14 cellular contexts compared by ENCODE assay signal in the genomic region with DNA sequence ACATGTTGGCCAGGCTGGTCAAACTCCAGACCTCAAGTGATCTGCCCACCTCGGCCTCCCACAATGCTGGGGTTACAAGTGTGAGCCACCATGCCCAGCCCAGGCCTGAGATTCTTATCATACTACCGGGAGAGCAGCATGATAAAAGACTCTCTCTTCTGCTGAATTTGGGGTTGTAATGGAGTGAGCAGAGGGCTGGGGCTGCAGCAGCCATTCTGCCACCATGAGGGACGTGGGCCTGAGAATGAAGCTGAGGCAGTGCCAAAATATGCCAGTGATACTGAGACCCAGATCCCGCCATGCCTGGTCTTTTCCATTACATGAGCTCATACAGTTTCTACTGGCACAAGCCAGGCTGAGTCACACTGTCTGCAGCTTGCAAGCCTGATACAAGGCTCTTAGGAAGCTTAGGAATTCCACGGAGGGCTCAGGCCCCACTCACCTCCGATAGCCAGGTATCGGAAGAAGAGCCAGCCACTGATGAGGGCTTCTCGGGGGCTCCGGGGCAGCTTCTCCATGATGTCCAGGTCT. TPM values are rescaled to one million over a fixed set of nuclear protein-coding genes. Genes with fewer than 3 reads are reported as not detected.
DNase-seq lines count a peak whose midpoint lies in the region; ATAC-seq and TF ChIP-seq lines count a peak whose summit lies in the region.
"Had no signal": no experiment of that assay in that cellular context is flagged by ENCODE, and none has a peak within 500 bp of the region (broad histone marks: within the 10 kb centered on the region; RNA-seq: fewer than 3 reads in every experiment).

No MANE protein-coding gene starts in this region.

- ATAC-seq in PC-3 (peak; percentile 60), HG02623 (IDR thresholded peaks at IDR 0.05; ENCODE audit: unreplicated experiment) (no peak), GM19455 (IDR thresholded peaks at IDR 0.05; ENCODE audit: unreplicated experiment) (no peak)
- ATAC-seq in effector memory CD8-positive, alpha-beta T cell (replicated peaks): no peak

- TF ChIP-seq CTCF in PC-3 (conservative IDR thresholded peaks at IDR 0.05; ENCODE audit: low read depth, low read length): no peak

- H2AFZ ChIP-seq in PC-3 (ENCODE audit: low read length): no peak overlapping the region

- H3K9me3 ChIP-seq in PC-3 (ENCODE audit: low read length): no peaks in the 10 kb centered on the region
- H3K9me3 ChIP-seq: heart right ventricle had no signal

- no peak overlapping the region for H3K9ac ChIP-seq in PC-3 (ENCODE audit: low read length)

- H3K27ac ChIP-seq in PC-3 (ENCODE audit: low read length): no peak overlapping the region
- H3K27ac ChIP-seq: heart right ventricle had no signal

- POLR2A ChIA-PET in PC-3 (lab: Charles Lee; ENCODE audit: unreplicated experiment): interaction anchor here (0.6 kb wide), 1 partner anchor 932 kb away, joined by 8 read pairs; no protein-coding TSS in a partner anchor

- H3K36me3 ChIP-seq in PC-3 (ENCODE audit: low read depth, low read length): no peaks in the 10 kb centered on the region

- no TSS peak for BruUV-seq in PC-3 (replicated peaks; lab: Mats Ljungman, UMichigan)

- H3K4me3 ChIP-seq in PC-3 (ENCODE audit: low read length): no peak overlapping the region
- H3K4me3 ChIP-seq: heart right ventricle had no signal

- CTCF ChIA-PET in PC-3 (lab: Charles Lee): no interaction called here

- no peaks in the 10 kb centered on the region for H3K79me2 ChIP-seq in PC-3 (ENCODE audit: low read length)

- intact Hi-C loops in PC-3 (cut with micrococcal nuclease): loop anchor here (1.0 to 2.0 kb wide), 2 partner anchors 69 to 137 kb away; no protein-coding TSS in a partner anchor

- H3F3A ChIP-seq in PC-3 (ENCODE audit: low read length, unreplicated experiment): no peaks in the 10 kb centered on the region

- no peak overlapping the region for H3K4me2 ChIP-seq in PC-3 (ENCODE audit: low read length)

- no peak overlapping the region for H3K4me3 Mint-ChIP-seq in effector memory CD8-positive, alpha-beta T cell
- H3K4me3 Mint-ChIP-seq: CD4-positive, alpha-beta T cell; nephron progenitor cell had no signal

- no peaks in the 10 kb centered on the region for H3K9me3 Mint-ChIP-seq in effector memory CD8-positive, alpha-beta T cell
- H3K9me3 Mint-ChIP-seq: CD4-positive, alpha-beta T cell; nephron progenitor cell had no signal

- no peaks in the 10 kb centered on the region for H3K27me3 ChIP-seq in PC-3 (ENCODE audit: low read length)
- H3K27me3 ChIP-seq: heart right ventricle had no signal

- peaks cover 7 to 10% of the 10 kb centered on the region in 2 donors for H3K4me1 Mint-ChIP-seq in effector memory CD8-positive, alpha-beta T cell (ENCODE audit: low read depth in 2 of 2)
- H3K4me1 Mint-ChIP-seq: nephron progenitor cell had no signal

- H4K20me1 ChIP-seq in PC-3 (ENCODE audit: low read length): no peaks in the 10 kb centered on the region

- no peaks in the 10 kb centered on the region for H3K4me1 ChIP-seq in PC-3 (ENCODE audit: insufficient read depth, low read length)

- peaks cover 82% of the 10 kb centered on the region for H3K36me3 Mint-ChIP-seq in effector memory CD8-positive, alpha-beta T cell (ENCODE audit: insufficient read depth)

- H3K27ac Mint-ChIP-seq in effector memory CD8-positive, alpha-beta T cell: peak overlapping the region; percentile 65 to 88
- H3K27ac Mint-ChIP-seq: CD4-positive, alpha-beta T cell had no signal

- no peaks in the 10 kb centered on the region for H3K27me3 Mint-ChIP-seq in effector memory CD8-positive, alpha-beta T cell
- H3K27me3 Mint-ChIP-seq: CD4-positive, alpha-beta T cell had no signal

- H3K9me2 ChIP-seq in PC-3 (replicated peaks; ENCODE audit: low read length): no peaks in the 10 kb centered on the region

- peak; percentile 67 for DNase-seq in Daoy (ENCODE audit: low read depth)
- DNase-seq in PC-3: peak; percentile 33
- no peak for DNase-seq in effector memory CD8-positive, alpha-beta T cell
- DNase-seq in myocyte (ENCODE audit: low read depth): peak; percentile 40
- DNase-seq in HuH-7.5 (ENCODE audit: low spot score): no peak
- no peak for DNase-seq in cerebellar nuclear complex (lab: John Stamatoyannopoulos, UW)
- DNase-seq: activated T-cell treated with anti-CD3 and anti-CD28 coated beads, Interleukin-2, amount 50 U/mL, for 1 hour; amniotic stem cell; effector CD4-positive, alpha-beta T cell had no signal

RNA-seq across cellular contexts. Expression of gene P2RX1, which starts 19.6 kb away (rescaled TPM):
- total RNA-seq in Daoy (2014; rRNA removed; shearing (Covaris generic)): not detected in 2 replicates
- total RNA-seq in PC-3 (2014; rRNA removed): not detected in 2 replicates
- 0.21 and 1.6 TPM in 2 replicates for total RNA-seq in myocyte
- polyA plus RNA-seq in myocyte (2012): 1.1 TPM

RNA-seq across cellular contexts. Expression of gene ATP2A3, which starts 28.3 kb away (rescaled TPM):
- 0.57 and 0.80 TPM in 2 replicates for total RNA-seq in Daoy (2014; rRNA removed; shearing (Covaris generic))
- total RNA-seq in PC-3 (2014; rRNA removed) (3.3 and 8.9 TPM in 2 replicates), myocyte (3.3 and 3.9 TPM in 2 replicates)
- 0.29 TPM for polyA plus RNA-seq in myocyte (2012)

RNA-seq across cellular contexts. Expression of gene CAMKK1, which starts 43.0 kb away (rescaled TPM):
- 9.6 and 14.4 TPM in 2 replicates for total RNA-seq in Daoy (2014; rRNA removed; shearing (Covaris generic))
- total RNA-seq in PC-3 (2014; rRNA removed) (10.1 and 12.4 TPM in 2 replicates), myocyte (2.6 and 2.8 TPM in 2 replicates)
- 9.9 TPM for polyA plus RNA-seq in myocyte (2012)

Comparison
In these comparisons a context has a peak if more than half of its experiments do, and no peak if none do; other contexts are left out.
1. DNase-seq: peak in Daoy (single experiment), PC-3 (single experiment) and myocyte (single experiment); none in effector memory CD8-positive, alpha-beta T cell (0 of 3), HuH-7.5 (single experiment) and cerebellar nuclear complex (0 of 2).